In genomic region chr16:84868328-84868727, GRCh38 we compare ENCODE assay signal across 24 cellular contexts. TPM values are rescaled to one million over a fixed set of nuclear protein-coding genes. Genes with fewer than 3 reads are reported as not detected.
"Had no signal": no experiment of that assay in that cellular context is flagged by ENCODE, and none has a peak within 500 bp of the region (broad histone marks: within the 10 kb centered on the region; RNA-seq: fewer than 3 reads in every experiment).

No MANE protein-coding gene starts in this region.

- H3K27me3 ChIP-seq: brain microvascular endothelial cell, cardiac muscle cell had no signal

- H3K27ac ChIP-seq: brain microvascular endothelial cell, cardiac muscle cell, KMS-11, SK-N-MC had no signal

- H3K4me1 Mint-ChIP-seq: activated B cell treated with CpG ODN at 0.5 μM for 24 hours; activated CD4-positive, alpha-beta memory T cell treated with anti-CD3 and anti-CD28 coated beads, Interleukin-2, amount 10 ng/mL, durations not matched to agents 7 days and 5 days; activated naive CD4-positive, alpha-beta T cell treated with anti-CD3 and anti-CD28 coated beads, Interleukin-2, amount 10 ng/mL, durations not matched to agents 7 days and 5 days; activated naive CD8-positive, alpha-beta T cell treated with anti-CD3 and anti-CD28 coated beads for 36 hours; activated T-helper 17 cell treated with anti-CD3 and anti-CD28 coated beads, Interleukin-2, amount 50 U/mL, for 72 hours; T-cell had no signal

- H3K4me3 ChIP-seq: cardiac muscle cell, SK-N-MC had no signal

- H3K27ac Mint-ChIP-seq: activated B cell treated with CpG ODN at 0.5 μM for 24 hours; activated CD4-positive, alpha-beta memory T cell treated with anti-CD3 and anti-CD28 coated beads, Interleukin-2, amount 10 ng/mL, durations not matched to agents 7 days and 5 days; activated naive CD4-positive, alpha-beta T cell treated with anti-CD3 and anti-CD28 coated beads, Interleukin-2, amount 10 ng/mL, durations not matched to agents 7 days and 5 days; activated naive CD8-positive, alpha-beta T cell treated with anti-CD3 and anti-CD28 coated beads for 36 hours; activated T-helper 17 cell treated with anti-CD3 and anti-CD28 coated beads, Interleukin-2, amount 50 U/mL, for 72 hours; T-cell had no signal

- H3K36me3 Mint-ChIP-seq: activated naive CD4-positive, alpha-beta T cell treated with anti-CD3 and anti-CD28 coated beads, Interleukin-2, amount 10 ng/mL, durations not matched to agents 7 days and 5 days; activated naive CD8-positive, alpha-beta T cell treated with anti-CD3 and anti-CD28 coated beads for 36 hours; T-cell had no signal

- H3K9me3 Mint-ChIP-seq: activated B cell treated with CpG ODN at 0.5 μM for 24 hours; activated CD4-positive, alpha-beta memory T cell treated with anti-CD3 and anti-CD28 coated beads, Interleukin-2, amount 10 ng/mL, durations not matched to agents 7 days and 5 days; activated naive CD4-positive, alpha-beta T cell treated with anti-CD3 and anti-CD28 coated beads, Interleukin-2, amount 10 ng/mL, durations not matched to agents 7 days and 5 days; activated naive CD8-positive, alpha-beta T cell treated with anti-CD3 and anti-CD28 coated beads for 36 hours; activated T-helper 17 cell treated with anti-CD3 and anti-CD28 coated beads, Interleukin-2, amount 50 U/mL, for 72 hours; T-cell had no signal

- ATAC-seq: activated T-helper 17 cell treated with anti-CD3 and anti-CD28 coated beads, Interleukin-2, amount 50 U/mL, for 72 hours; PC-3; T-cell had no signal

- H3K27me3 Mint-ChIP-seq: activated T-helper 17 cell treated with anti-CD3 and anti-CD28 coated beads, Interleukin-2, amount 50 U/mL, for 72 hours had no signal

- H3K4me3 Mint-ChIP-seq: activated B cell treated with CpG ODN at 0.5 μM for 24 hours; activated CD4-positive, alpha-beta memory T cell treated with anti-CD3 and anti-CD28 coated beads, Interleukin-2, amount 10 ng/mL, durations not matched to agents 7 days and 5 days; activated naive CD4-positive, alpha-beta T cell treated with anti-CD3 and anti-CD28 coated beads, Interleukin-2, amount 10 ng/mL, durations not matched to agents 7 days and 5 days; activated naive CD8-positive, alpha-beta T cell treated with anti-CD3 and anti-CD28 coated beads for 36 hours; activated T-helper 17 cell treated with anti-CD3 and anti-CD28 coated beads, Interleukin-2, amount 50 U/mL, for 72 hours; T-cell had no signal

- DNase-seq: activated B cell treated with CpG ODN at 0.5 μM for 24 hours; activated CD4-positive, alpha-beta memory T cell treated with anti-CD3 and anti-CD28 coated beads, Interleukin-2, amount 10 ng/mL, durations not matched to agents 7 days and 5 days; activated CD4-positive, alpha-beta T cell treated with anti-CD3 and anti-CD28 coated beads, Interleukin-2, amount 50 U/mL, for 1 hour; activated gamma-delta T cell; activated naive CD4-positive, alpha-beta T cell treated with anti-CD3 and anti-CD28 coated beads, Interleukin-2, amount 10 ng/mL, durations not matched to agents 7 days and 5 days; activated naive CD8-positive, alpha-beta T cell treated with anti-CD3 and anti-CD28 coated beads for 36 hours; activated T-cell treated with anti-CD3 and anti-CD28 coated beads for 4 hours; activated T-cell treated with anti-CD3 and anti-CD28 coated beads, Interleukin-2, amount 50 U/mL, for 48 hours; brain microvascular endothelial cell; NCI-H1417 treated with DMSO at 0.1 percent for 48 hours; NCI-H187; NCI-H2081; NCI-H510A treated with DMSO at 0.1 percent for 48 hours; NCI-H69; PC-3; T-cell; T-helper 2 cell; T1000 had no signal

- H3K36me3 ChIP-seq: cardiac muscle cell had no signal

- FAIRE-seq: RCC 7860, TTC549 had no signal

RNA-seq across cellular contexts. Expression of gene CRISPLD2, which starts 48.5 kb away (rescaled TPM):
- total RNA-seq: activated B cell treated with CpG ODN at 0.5 μM for 24 hours; activated naive CD8-positive, alpha-beta T cell treated with anti-CD3 and anti-CD28 coated beads for 36 hours had no signal
